ENCODE assay signal across 17 cellular contexts in genomic region chr22:48212727-48213126, GRCh38.
"Had no signal": no experiment of that assay in that cellular context is flagged by ENCODE, and none has a peak within 500 bp of the region (broad histone marks: within the 10 kb centered on the region; RNA-seq: fewer than 3 reads in every experiment).

No MANE protein-coding gene starts in this region.

- ATAC-seq: stimulated activated effector memory CD8-positive, alpha-beta T cell treated with anti-CD3 and anti-CD28 coated beads, Interleukin-12 subunit alpha, Interleukin-12 subunit beta, amount 100 ng/mL, for 72 hours; stimulated activated memory B cell treated with anti-CD40 and anti-IgM and Interleukin-4, amounts not matched to agents 10 μg/mL and 1 μg/mL and 100 μg/mL, for 72 hours; stimulated activated naive B cell treated with anti-CD40 and anti-IgM and Interleukin-4, amounts not matched to agents 10 μg/mL and 1 μg/mL and 100 μg/mL, for 72 hours; stimulated activated naive CD8-positive, alpha-beta T cell treated with anti-CD3 and anti-CD28 coated beads, Interleukin-15, amount 100 ng/mL, for 72 hours; stimulated activated naive CD8-positive, alpha-beta T cell treated with anti-CD3 and anti-CD28 coated beads, Interleukin-15, Interleukin-2, amounts not matched to agents 100 U/mL and 50 U/mL, for 24 hours; upper lobe of right lung had no signal

- H3K36me3 ChIP-seq: stomach, suprapubic skin, thoracic aorta, thyroid gland, tibial artery, tibial nerve, transverse colon, upper lobe of left lung, upper lobe of right lung, uterus, vagina had no signal

- H3K4me1 ChIP-seq: stomach, suprapubic skin, testis, thyroid gland, tibial artery, tibial nerve, transverse colon, upper lobe of left lung, upper lobe of right lung, uterus, vagina had no signal

- H3K9me3 ChIP-seq: suprapubic skin, testis, thoracic aorta, thyroid gland, tibial artery, transverse colon, upper lobe of left lung, upper lobe of right lung, uterus, vagina had no signal

- H3K4me3 ChIP-seq: stomach, suprapubic skin, testis, thoracic aorta, thyroid gland, tibial artery, tibial nerve, transverse colon, upper lobe of left lung, upper lobe of right lung, uterus, vagina had no signal

- H3K27ac ChIP-seq: stomach, suprapubic skin, testis, thoracic aorta, thyroid gland, tibial artery, tibial nerve, transverse colon, upper lobe of left lung, upper lobe of right lung, uterus, vagina had no signal
